ENCODE assay signal across 18 cellular contexts in the genomic region with DNA sequence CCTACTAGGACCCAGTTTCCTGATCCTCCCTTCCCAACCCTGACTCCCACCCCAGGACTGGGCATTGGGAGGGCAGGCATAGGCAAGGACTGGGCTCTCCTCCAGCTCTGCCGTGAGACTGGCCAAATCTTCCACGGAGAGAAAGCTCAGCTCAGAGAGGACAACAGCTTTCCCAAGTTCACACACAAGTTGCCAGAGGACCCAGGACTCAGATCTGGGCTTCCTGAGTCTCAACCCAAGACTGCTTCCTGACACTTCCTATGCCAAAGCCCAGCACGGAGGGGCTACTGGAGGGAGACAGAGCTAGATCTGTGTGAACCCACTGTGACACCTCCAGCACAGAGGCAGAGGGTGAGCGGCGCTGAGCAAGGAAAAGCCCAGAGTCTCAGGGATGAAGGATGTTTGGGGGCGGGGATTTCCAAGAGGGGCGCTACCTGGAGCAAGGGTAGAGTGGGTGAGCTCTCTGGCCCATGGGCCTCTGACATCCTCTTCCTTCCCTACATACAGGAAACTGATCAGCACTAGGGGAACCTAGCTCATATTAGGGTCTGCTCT. TPM values are rescaled to one million over a fixed set of nuclear protein-coding genes. Genes with fewer than 3 reads are reported as not detected.
"Had no signal": no experiment of that assay in that cellular context is flagged by ENCODE, and none has a peak within 500 bp of the region (broad histone marks: within the 10 kb centered on the region; RNA-seq: fewer than 3 reads in every experiment).

No MANE protein-coding gene starts in this region.

- H3K4me3 Mint-ChIP-seq: activated naive CD4-positive, alpha-beta T cell treated with anti-CD3 and anti-CD28 coated beads for 36 hours; nephron progenitor cell; stimulated activated effector memory CD8-positive, alpha-beta T cell treated with anti-CD3 and anti-CD28 coated beads, Interleukin-12 subunit alpha, Interleukin-12 subunit beta, amount 100 ng/mL, for 72 hours; T-helper 1 cell treated with Interleukin-12 subunit alpha and Interleukin-12 subunit beta and Interleukin-4 antibody, amounts not matched to agents 30 μg/mL and 1 μg/mL, for 36 hours had no signal

- H3K9me3 Mint-ChIP-seq: activated naive CD4-positive, alpha-beta T cell treated with anti-CD3 and anti-CD28 coated beads for 36 hours; nephron progenitor cell; stimulated activated effector memory CD8-positive, alpha-beta T cell treated with anti-CD3 and anti-CD28 coated beads, Interleukin-12 subunit alpha, Interleukin-12 subunit beta, amount 100 ng/mL, for 72 hours; T-helper 1 cell treated with Interleukin-12 subunit alpha and Interleukin-12 subunit beta and Interleukin-4 antibody, amounts not matched to agents 30 μg/mL and 1 μg/mL, for 36 hours had no signal

- H3K9me3 ChIP-seq: ovary, thyroid gland had no signal

- H3K27ac ChIP-seq: ovary, SK-N-MC, thyroid gland had no signal

- H3K27ac Mint-ChIP-seq: activated naive CD4-positive, alpha-beta T cell treated with anti-CD3 and anti-CD28 coated beads for 36 hours; nephron progenitor cell; stimulated activated effector memory CD8-positive, alpha-beta T cell treated with anti-CD3 and anti-CD28 coated beads, Interleukin-12 subunit alpha, Interleukin-12 subunit beta, amount 100 ng/mL, for 72 hours; T-helper 1 cell treated with Interleukin-12 subunit alpha and Interleukin-12 subunit beta and Interleukin-4 antibody, amounts not matched to agents 30 μg/mL and 1 μg/mL, for 36 hours had no signal

- H3K27me3 ChIP-seq: ovary, thyroid gland had no signal

- H3K4me3 ChIP-seq: ovary, SK-N-MC, thyroid gland had no signal

- FAIRE-seq: astrocyte, endometrium, urothelium cell line had no signal

- DNase-seq: activated CD4-positive, alpha-beta T cell treated with anti-CD3 and anti-CD28 coated beads for 4 hours; activated naive CD4-positive, alpha-beta T cell treated with anti-CD3 and anti-CD28 coated beads for 36 hours; activated T-cell treated with anti-CD3 and anti-CD28 coated beads for 4 hours; foreskin fibroblast; hippocampal formation; nephron progenitor cell; ovary; stimulated activated CD4-positive, alpha-beta T cell treated with anti-CD3 and anti-CD28 coated beads, Interleukin-12 subunit alpha, Interleukin-12 subunit beta, amount 100 ng/mL, for 4 hours; thyroid gland had no signal

- ATAC-seq: stimulated activated effector memory CD8-positive, alpha-beta T cell treated with anti-CD3 and anti-CD28 coated beads, Interleukin-12 subunit alpha, Interleukin-12 subunit beta, amount 100 ng/mL, for 72 hours had no signal

- H3K36me3 Mint-ChIP-seq: stimulated activated effector memory CD8-positive, alpha-beta T cell treated with anti-CD3 and anti-CD28 coated beads, Interleukin-12 subunit alpha, Interleukin-12 subunit beta, amount 100 ng/mL, for 72 hours had no signal

- H3K36me3 ChIP-seq: ovary, thyroid gland had no signal

RNA-seq across cellular contexts. Expression of a gene that starts 7.1 kb away (rescaled TPM):
- total RNA-seq: activated CD8-positive, alpha-beta memory T cell treated with anti-CD3 and anti-CD28 coated beads for 36 hours; activated naive CD4-positive, alpha-beta T cell treated with anti-CD3 and anti-CD28 coated beads for 36 hours; cardiac septum had no signal

RNA-seq across cellular contexts. Expression of a gene that starts 45.5 kb away (rescaled TPM):
- total RNA-seq: activated CD8-positive, alpha-beta memory T cell treated with anti-CD3 and anti-CD28 coated beads for 36 hours; activated naive CD4-positive, alpha-beta T cell treated with anti-CD3 and anti-CD28 coated beads for 36 hours; astrocyte; cardiac septum; esophagus mucosa; thyroid gland had no signal

RNA-seq across cellular contexts. Expression of a gene that starts 49.3 kb away (rescaled TPM):
- total RNA-seq: activated CD8-positive, alpha-beta memory T cell treated with anti-CD3 and anti-CD28 coated beads for 36 hours; activated naive CD4-positive, alpha-beta T cell treated with anti-CD3 and anti-CD28 coated beads for 36 hours had no signal
